ENCODE assay signal across 8 cellular contexts in the genomic region with DNA sequence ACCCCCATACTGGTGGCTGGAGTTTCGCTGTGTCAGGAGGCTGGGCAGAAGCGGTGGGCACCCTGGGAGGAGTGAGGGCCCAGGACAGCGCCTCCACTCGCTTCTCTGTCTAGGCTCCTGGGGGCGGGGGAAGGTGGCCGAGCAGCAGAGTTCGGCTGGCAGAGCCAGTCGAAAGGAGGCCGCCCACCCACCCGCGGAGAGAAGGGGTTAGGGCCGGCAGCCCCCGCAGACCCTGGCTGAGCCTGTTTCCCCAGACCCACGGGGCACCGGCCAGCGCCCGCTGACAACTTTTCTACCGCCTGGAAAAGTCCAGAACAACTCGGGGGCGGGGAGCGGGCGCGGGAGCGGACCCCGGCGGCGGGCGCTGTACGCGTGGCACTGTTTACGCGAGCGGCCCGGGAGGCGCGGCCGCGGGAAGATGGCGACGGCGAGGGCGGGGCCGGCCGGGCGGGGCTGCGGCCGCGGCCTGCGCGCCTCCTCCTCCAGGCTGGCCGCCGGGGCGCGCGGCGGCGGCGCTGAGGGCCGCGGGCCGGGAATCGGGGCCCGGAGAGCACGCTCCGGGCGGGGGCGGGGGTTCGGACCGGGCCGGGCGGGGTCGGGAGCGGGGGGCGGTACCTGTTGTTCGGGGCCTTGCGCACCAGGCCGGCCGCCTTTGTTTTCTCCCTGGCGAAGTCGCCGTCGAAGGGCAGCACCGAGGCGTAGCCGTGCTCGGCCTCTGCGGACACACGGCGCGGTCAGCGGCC. TPM values are rescaled to one million over a fixed set of nuclear protein-coding genes. Genes with fewer than 3 reads are reported as not detected.
DNase-seq lines count a peak whose midpoint lies in the region; ATAC-seq and TF ChIP-seq lines count a peak whose summit lies in the region.

No MANE protein-coding gene starts in this region.

- H4K5ac ChIP-seq in IMR-90 (ENCODE audit: low read depth, low read length): peak overlapping the region; percentile 76

- H3K27me3 ChIP-seq in IMR-90 (ENCODE audit: control insufficient read depth, insufficient read depth, low read length) (no peaks in the 10 kb centered on the region), endodermal cell (ENCODE audit: control insufficient read depth, insufficient read depth, low read length, poor library complexity, severe bottlenecking) (no peaks in the 10 kb centered on the region)

- peak overlapping the region; percentile 83 for H3K4me2 ChIP-seq in IMR-90 (ENCODE audit: low read depth, low read length)

- no peaks in the 10 kb centered on the region for H3K36me3 Mint-ChIP-seq in activated CD8-positive, alpha-beta T cell treated with anti-CD3 and anti-CD28 coated beads for 36 hours (ENCODE audit: low read depth)
- peaks cover 4% of the 10 kb centered on the region for H3K36me3 Mint-ChIP-seq in endodermal cell (ENCODE audit: low read depth)

- ATAC-seq in IMR-90 (ENCODE audit: low read depth): peak; percentile 47
- peak; percentile 11 for ATAC-seq in activated CD8-positive, alpha-beta T cell treated with anti-CD3 and anti-CD28 coated beads for 36 hours
- peak; percentile 4 for ATAC-seq in stimulated activated naive CD8-positive, alpha-beta T cell treated with anti-CD3 and anti-CD28 coated beads, Interleukin-15, Interleukin-2, amounts not matched to agents 100 U/mL and 50 U/mL, for 24 hours

- peaks cover 4% of the 10 kb centered on the region; the same call in 1 of the 2 replicates for H3K9me1 ChIP-seq in IMR-90 (ENCODE audit: insufficient read depth, low read length)

- H3K4me1 Mint-ChIP-seq in activated CD8-positive, alpha-beta T cell treated with anti-CD3 and anti-CD28 coated beads for 36 hours (ENCODE audit: low read depth): no peaks in the 10 kb centered on the region
- peaks cover 5% of the 10 kb centered on the region for H3K4me1 Mint-ChIP-seq in endodermal cell

- peak overlapping the region; percentile 38; the same call in 1 of the 2 replicates for H3K56ac ChIP-seq in IMR-90 (ENCODE audit: extremely low read depth, insufficient read depth, low read length)

- H3K9ac ChIP-seq in IMR-90 (ENCODE audit: low read depth, low read length) (peak overlapping the region; percentile 87), endodermal cell (ENCODE audit: extremely low read depth, low read length, poor library complexity, severe bottlenecking) (peak overlapping the region; percentile 73)

- peak overlapping the region; percentile 85 for H3K4ac ChIP-seq in IMR-90 (ENCODE audit: low read depth, low read length)

- H3K27ac ChIP-seq in IMR-90 (ENCODE audit: insufficient read depth, low read length) (peak overlapping the region; percentile 89), endodermal cell (ENCODE audit: low read depth, low read length) (peak overlapping the region; percentile 80)

- TF ChIP-seq CTCF in IMR-90 (conservative IDR thresholded peaks at IDR 0.05; ENCODE audit: low read depth, low read length) (no peak), endodermal cell (conservative IDR thresholded peaks at IDR 0.05) (no peak)
- no peak for TF ChIP-seq CTCF in activated CD8-positive, alpha-beta T cell treated with anti-CD3 and anti-CD28 coated beads for 36 hours (IDR thresholded peaks at IDR 0.05)

- peak overlapping the region; percentile 42; the same call in 1 of the 2 replicates for H3K18ac ChIP-seq in IMR-90 (ENCODE audit: low read depth, low read length)

- 2% methylated on average over 38 of the region's 91 CpGs; no CpG with 5 or more reads in 1 of the 2 experiments for WGBS in IMR-90 (ENCODE audit: extremely low coverage in 2 of 2, insufficient read length in 1 of 2), 2 experiments
- 1 to 2% methylated on average over 19 to 91 of the region's 91 CpGs for WGBS in endodermal cell (ENCODE audit: insufficient coverage in 1 of 2, insufficient read length in 1 of 2), 2 experiments

- peaks cover 37% of the 10 kb centered on the region for H4K20me1 ChIP-seq in IMR-90 (ENCODE audit: insufficient read depth, low read length)

- DNase-seq in activated T-cell treated with anti-CD3 and anti-CD28 coated beads for 1 hour (ENCODE audit: low read depth) (peak; percentile 39), activated T-cell treated with anti-CD3 and anti-CD28 coated beads for 4 hours (no peak), IMR-90 (peak; percentile 34), endodermal cell (peak; percentile 76), midbrain (lab: John Stamatoyannopoulos, UW) (peak; percentile 24), DMS114 treated with DMSO at 0.1 percent for 48 hours (lab: John Stamatoyannopoulos, UW; ENCODE audit: unreplicated experiment) (no peak)
- DNase-seq in activated CD8-positive, alpha-beta T cell treated with anti-CD3 and anti-CD28 coated beads for 36 hours: peak; percentile 62
- peak; percentile 67 for DNase-seq in stimulated activated naive CD8-positive, alpha-beta T cell treated with anti-CD3 and anti-CD28 coated beads, Interleukin-15, Interleukin-2, amounts not matched to agents 100 U/mL and 50 U/mL, for 24 hours

- dilution Hi-C loops in IMR-90 (cut with HindIII; ENCODE audit: low sequenced_read_pairs, unreplicated experiment): no loop called here

- POLR2A ChIA-PET in IMR-90 (lab: Charles Lee; ENCODE audit: unreplicated experiment): no interaction called here
- POLR2A ChIA-PET in activated CD8-positive, alpha-beta T cell treated with anti-CD3 and anti-CD28 coated beads for 36 hours (lab: Charles Lee): interaction anchor here (1.2 to 2.2 kb wide), 2 partner anchors 10 to 207 kb away, joined by 4 to 5 read pairs; partner anchors contain the start of gene RNF4

- H3K4me1 ChIP-seq in IMR-90 (ENCODE audit: control insufficient read depth, insufficient read depth, low read length) (peaks cover 8% of the 10 kb centered on the region; the same call in 1 of the 2 replicates), endodermal cell (ENCODE audit: control insufficient read depth, insufficient read depth, low read length) (peaks cover 14% of the 10 kb centered on the region)

- in situ Hi-C loops in IMR-90 (cut with MboI; ENCODE audit: low sequenced_read_pairs): no loop called here

- H3K27me3 Mint-ChIP-seq in activated CD8-positive, alpha-beta T cell treated with anti-CD3 and anti-CD28 coated beads for 36 hours: no peaks in the 10 kb centered on the region
- no peaks in the 10 kb centered on the region for H3K27me3 Mint-ChIP-seq in endodermal cell (ENCODE audit: insufficient read depth)

- CTCF ChIA-PET in IMR-90 (lab: Yijun Ruan, JAX): no interaction called here
- CTCF ChIA-PET in activated CD8-positive, alpha-beta T cell treated with anti-CD3 and anti-CD28 coated beads for 36 hours (lab: Charles Lee): interaction anchor here (1.0 to 1.3 kb wide), 3 partner anchors 19 to 151 kb away, joined by 3 read pairs; partner anchors contain the start of genes HAUS3 and POLN

- peak overlapping the region; percentile 65 to 75 for H4K8ac ChIP-seq in IMR-90 (ENCODE audit: low read depth in 2 of 2, low read length in 2 of 2)

- H3K23ac ChIP-seq in IMR-90 (ENCODE audit: low read depth, low read length): peak overlapping the region; percentile 29; the same call in 1 of the 2 replicates

- no peaks in the 10 kb centered on the region for H3K9me3 Mint-ChIP-seq in activated CD8-positive, alpha-beta T cell treated with anti-CD3 and anti-CD28 coated beads for 36 hours
- no peaks in the 10 kb centered on the region for H3K9me3 Mint-ChIP-seq in endodermal cell

- peak overlapping the region; percentile 54 for H2AK5ac ChIP-seq in IMR-90 (ENCODE audit: low read depth, low read length)

- no TSS peak for BruUV-seq in IMR-90 (replicated peaks; lab: Mats Ljungman, UMichigan)

- no peak for TF ChIP-seq RAD21 in IMR-90 (IDR thresholded peaks at IDR 0.05; ENCODE audit: low read length)

- intact Hi-C loops in IMR-90 (cut with micrococcal nuclease): loop anchor here (5.0 to 10.0 kb wide), 3 partner anchors 91 to 206 kb away; partner anchors contain the start of genes CFAP99, RNF4 and ZFYVE28
- intact Hi-C loops in activated CD8-positive, alpha-beta T cell treated with anti-CD3 and anti-CD28 coated beads for 36 hours (cut with micrococcal nuclease): no loop called here

- H3K4me3 ChIP-seq in IMR-90 (ENCODE audit: insufficient read depth, low read depth, low read length): peak overlapping the region; percentile 97
- peak overlapping the region; percentile 82 for H3K4me3 ChIP-seq in endodermal cell (ENCODE audit: low read length)

- peaks cover 28 to 44% of the 10 kb centered on the region in 2 experiments for H3K79me1 ChIP-seq in IMR-90 (ENCODE audit: low read depth in 1 of 2, low read length in 2 of 2)

- peak; percentile 12; the same call in 1 of the 2 replicates for TF ChIP-seq POLR2A in IMR-90 (IDR thresholded peaks at IDR 0.05; ENCODE audit: low read depth, low read length)

- H4K91ac ChIP-seq in IMR-90 (ENCODE audit: insufficient read depth, low read depth, low read length): peak overlapping the region; percentile 56

- H2AK9ac ChIP-seq in IMR-90 (replicated peaks; ENCODE audit: low read depth, low read length, poor library complexity): peak overlapping the region; percentile 99

- H3K9me3 ChIP-seq in IMR-90 (ENCODE audit: control insufficient read depth, insufficient read depth, low read length) (no peaks in the 10 kb centered on the region), endodermal cell (ENCODE audit: control insufficient read depth, low read length) (no peaks in the 10 kb centered on the region)

- H3K14ac ChIP-seq in IMR-90 (replicated peaks; ENCODE audit: low read depth, low read length): peak overlapping the region; percentile 85

- peaks cover 26% of the 10 kb centered on the region; the same call in 1 of the 2 replicates for H3K36me3 ChIP-seq in IMR-90 (ENCODE audit: control insufficient read depth, insufficient read depth, low read length)
- H3K36me3 ChIP-seq in endodermal cell (ENCODE audit: control insufficient read depth, insufficient read depth, low read length): peaks cover 9% of the 10 kb centered on the region

- peak overlapping the region; percentile 71 for H2BK5ac ChIP-seq in IMR-90 (ENCODE audit: low read depth, low read length, poor library complexity, severe bottlenecking)

- no peak overlapping the region for H3K27ac Mint-ChIP-seq in activated CD8-positive, alpha-beta T cell treated with anti-CD3 and anti-CD28 coated beads for 36 hours
- no peak overlapping the region for H3K27ac Mint-ChIP-seq in endodermal cell

- H2BK20ac ChIP-seq in IMR-90 (ENCODE audit: low read depth, low read length): no peak overlapping the region

- peak overlapping the region; percentile 26; the same call in 1 of the 2 replicates for H2BK120ac ChIP-seq in IMR-90 (ENCODE audit: low read depth, low read length)

- H3K4me3 Mint-ChIP-seq in activated CD8-positive, alpha-beta T cell treated with anti-CD3 and anti-CD28 coated beads for 36 hours: peak overlapping the region; percentile 62
- H3K4me3 Mint-ChIP-seq in endodermal cell: peak overlapping the region; percentile 63

- H2BK15ac ChIP-seq in IMR-90 (ENCODE audit: low read depth, low read length): no peak overlapping the region

- H2AFZ ChIP-seq in IMR-90 (replicated peaks; ENCODE audit: low read length, poor library complexity): peak overlapping the region; percentile 92

RNA-seq across cellular contexts. Expression of gene MXD4, which starts 0.6 kb away (rescaled TPM):
- 22.8 and 25.6 TPM in 2 replicates for total RNA-seq in IMR-90 (2012; rRNA removed)
- 54.4 and 63.6 TPM in 2 replicates for polyA plus RNA-seq in IMR-90 (2012; rRNA removed)
- 57.4 and 87.5 TPM in 2 replicates for polyA plus RNA-seq in IMR-90 (2012; cell fraction: cytosol; rRNA removed)
- polyA plus RNA-seq in IMR-90 (2012; cell fraction: nucleus; rRNA removed; ENCODE audit: low replicate concordance): 81.6 and 159 TPM in 2 replicates
- 1 to 10 TPM; 1.5 to 2.3 TPM for total RNA-seq in activated CD8-positive, alpha-beta T cell treated with anti-CD3 and anti-CD28 coated beads for 36 hours
- total RNA-seq in endodermal cell: 10 to 100 TPM; 46.0 to 78.8 TPM
- 44.5 TPM for polyA plus RNA-seq in endodermal cell (2013, experiment 1 of 2)
- 46.2 TPM for polyA plus RNA-seq in endodermal cell (2013, experiment 2 of 2)

RNA-seq across cellular contexts. Expression of gene HAUS3, which starts 19.4 kb away (rescaled TPM):
- 4.3 and 6.9 TPM in 2 replicates for total RNA-seq in IMR-90 (2012; rRNA removed)
- 3.6 and 4.8 TPM in 2 replicates for polyA plus RNA-seq in IMR-90 (2012; rRNA removed)
- polyA plus RNA-seq in IMR-90 (2012; cell fraction: cytosol; rRNA removed): 3.0 and 5.8 TPM in 2 replicates
- polyA plus RNA-seq in IMR-90 (2012; cell fraction: nucleus; rRNA removed; ENCODE audit: low replicate concordance): 9.9 and 13.2 TPM in 2 replicates
- 10 to 100 TPM; 18.4 to 19.5 TPM for total RNA-seq in activated CD8-positive, alpha-beta T cell treated with anti-CD3 and anti-CD28 coated beads for 36 hours
- 10 to 100 TPM; 17.0 to 22.6 TPM for total RNA-seq in endodermal cell
- 17.3 TPM for polyA plus RNA-seq in endodermal cell (2013, experiment 1 of 2)
- polyA plus RNA-seq in endodermal cell (2013, experiment 2 of 2): 17.0 TPM

RNA-seq across cellular contexts. Expression of gene POLN, which starts 19.4 kb away (rescaled TPM):
- 0.72 and 1.1 TPM in 2 replicates for total RNA-seq in IMR-90 (2012; rRNA removed)
- 0.63 and 0.82 TPM in 2 replicates for polyA plus RNA-seq in IMR-90 (2012; rRNA removed)
- polyA plus RNA-seq in IMR-90 (2012; cell fraction: cytosol; rRNA removed): 0.03 and 0.63 TPM in 2 replicates
- 3.3 and 5.4 TPM in 2 replicates for polyA plus RNA-seq in IMR-90 (2012; cell fraction: nucleus; rRNA removed; ENCODE audit: low replicate concordance)
- total RNA-seq in activated CD8-positive, alpha-beta T cell treated with anti-CD3 and anti-CD28 coated beads for 36 hours: 1 to 10 TPM; 2.1 to 2.9 TPM
- 1 to 10 TPM; 2.8 to 2.9 TPM for total RNA-seq in endodermal cell
- 1.0 TPM for polyA plus RNA-seq in endodermal cell (2013, experiment 1 of 2)
- 0.70 TPM for polyA plus RNA-seq in endodermal cell (2013, experiment 2 of 2)

Comparison
In these comparisons a context has a peak if more than half of its experiments do, and no peak if none do; other contexts are left out.
1. DNase-seq: peak in activated T-cell treated with anti-CD3 and anti-CD28 coated beads for 1 hour (single experiment), IMR-90 (single experiment), activated CD8-positive, alpha-beta T cell treated with anti-CD3 and anti-CD28 coated beads for 36 hours (single experiment), endodermal cell (single experiment), midbrain (single experiment) and stimulated activated naive CD8-positive, alpha-beta T cell treated with anti-CD3 and anti-CD28 coated beads, Interleukin-15, Interleukin-2, amounts not matched to agents 100 U/mL and 50 U/mL, for 24 hours (single experiment); none in activated T-cell treated with anti-CD3 and anti-CD28 coated beads for 4 hours (single experiment) and DMS114 treated with DMSO at 0.1 percent for 48 hours (single experiment).
2. Peak in every context shown above with its lines, with median percentiles within 50 percentile points of each other: ATAC-seq.